18 cellular contexts compared by ENCODE assay signal in the genomic region with DNA sequence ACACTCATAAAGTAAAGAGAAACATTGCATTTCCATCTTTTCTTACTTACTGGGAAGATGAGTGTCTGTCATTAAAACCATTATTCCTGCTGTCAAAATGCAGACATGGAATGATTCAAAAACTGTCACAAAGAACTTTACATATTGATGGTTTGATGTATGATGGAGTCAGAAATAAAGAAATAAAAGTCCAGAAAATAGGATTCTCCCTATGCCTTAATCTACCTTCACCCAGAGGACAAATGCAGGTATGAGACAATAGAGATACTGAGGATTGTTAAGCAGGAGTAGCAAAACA.
"Had no signal": no experiment of that assay in that cellular context is flagged by ENCODE, and none has a peak within 500 bp of the region (broad histone marks: within the 10 kb centered on the region; RNA-seq: fewer than 3 reads in every experiment).

No MANE protein-coding gene starts in this region.

- H3K27me3 Mint-ChIP-seq: naive thymus-derived CD4-positive, alpha-beta T cell; progenitor cell of endocrine pancreas had no signal

- ATAC-seq: naive thymus-derived CD4-positive, alpha-beta T cell; pancreas had no signal

- H3K4me1 ChIP-seq: pancreas, uterus had no signal

- H3K27ac ChIP-seq: foreskin keratinocyte, hepatocyte, pancreas, tibial artery, upper lobe of left lung, uterus had no signal

- H3K36me3 ChIP-seq: pancreas, tibial artery, upper lobe of left lung, uterus had no signal

- H3K4me3 Mint-ChIP-seq: naive thymus-derived CD4-positive, alpha-beta T cell; nephron progenitor cell had no signal

- H3K4me3 ChIP-seq: hepatocyte, pancreas, smooth muscle cell, tibial artery, upper lobe of left lung, uterus had no signal

- H3K9me3 Mint-ChIP-seq: naive thymus-derived CD4-positive, alpha-beta T cell; nephron progenitor cell had no signal

- H3K36me3 Mint-ChIP-seq: naive thymus-derived CD4-positive, alpha-beta T cell had no signal

- H2AFZ ChIP-seq: hepatocyte had no signal

- DNase-seq: cortex of kidney; effector memory CD4-positive, alpha-beta T cell; head of caudate nucleus; kidney; left cardiac atrium; naive thymus-derived CD4-positive, alpha-beta T cell; nephron progenitor cell; pancreas; right cardiac atrium; stimulated activated CD4-positive, alpha-beta T cell treated with anti-CD3 and anti-CD28 coated beads, Interleukin-2, amount 100 ng/mL, for 48 hours; stimulated activated naive CD4-positive, alpha-beta T cell treated with Interleukin-2 at 50 U/mL for 16 hours; tibial artery; upper lobe of left lung; uterus had no signal

- H3K4me2 ChIP-seq: hepatocyte, smooth muscle cell had no signal

- H3K9me3 ChIP-seq: pancreas, tibial artery, upper lobe of left lung, uterus had no signal

- H3K27ac Mint-ChIP-seq: nephron progenitor cell, progenitor cell of endocrine pancreas had no signal

- H3K4me1 Mint-ChIP-seq: naive thymus-derived CD4-positive, alpha-beta T cell had no signal

- H3K27me3 ChIP-seq: foreskin keratinocyte, hepatocyte, pancreas, tibial artery, upper lobe of left lung, uterus had no signal

- H3K79me2 ChIP-seq: hepatocyte had no signal

- FAIRE-seq: pancreas had no signal
